8 cellular contexts compared by ENCODE assay signal in genomic region chr9:86098793-86099694, GRCh38. TPM values are rescaled to one million over a fixed set of nuclear protein-coding genes. Genes with fewer than 3 reads are reported as not detected.
DNase-seq lines count a peak whose midpoint lies in the region; ATAC-seq and TF ChIP-seq lines count a peak whose summit lies in the region.

A gene with protein sequence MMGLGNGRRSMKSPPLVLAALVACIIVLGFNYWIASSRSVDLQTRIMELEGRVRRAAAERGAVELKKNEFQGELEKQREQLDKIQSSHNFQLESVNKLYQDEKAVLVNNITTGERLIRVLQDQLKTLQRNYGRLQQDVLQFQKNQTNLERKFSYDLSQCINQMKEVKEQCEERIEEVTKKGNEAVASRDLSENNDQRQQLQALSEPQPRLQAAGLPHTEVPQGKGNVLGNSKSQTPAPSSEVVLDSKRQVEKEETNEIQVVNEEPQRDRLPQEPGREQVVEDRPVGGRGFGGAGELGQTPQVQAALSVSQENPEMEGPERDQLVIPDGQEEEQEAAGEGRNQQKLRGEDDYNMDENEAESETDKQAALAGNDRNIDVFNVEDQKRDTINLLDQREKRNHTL (minus strand): TSS chr9:86099558. CDS start chr9:86079320, 20,238 bp downstream.

- H3K27ac Mint-ChIP-seq in T-helper 2 cell treated with Interferon-gamma antibody and Interleukin-4, amounts not matched to agents 5 μg/mL and 100 μg/mL, for 36 hours = peak within 1 kb of the TSS; percentile 49
- H3K27ac Mint-ChIP-seq in stimulated activated naive B cell treated with anti-CD40 and anti-IgM and Interleukin-4, amounts not matched to agents 10 μg/mL and 1 μg/mL and 100 μg/mL, for 72 hours = peak within 1 kb of the TSS; percentile 73

- WGBS in ectodermal cell, 2 experiments = 0% methylated on average over 126 of the region's 126 CpGs
- 1 to 6% methylated on average over 26 to 91 of the region's 126 CpGs for WGBS in lower leg skin, 2 donors

- ATAC-seq in stimulated activated naive B cell treated with anti-CD40 and anti-IgM and Interleukin-4, amounts not matched to agents 10 μg/mL and 1 μg/mL and 100 μg/mL, for 72 hours (replicated peaks) = peak; percentile 67 to 75

- peaks cover 16% of the 10 kb centered on the region for H3K27me3 ChIP-seq in H7 (ENCODE audit: control insufficient read depth, insufficient read depth, low read length)
- peaks cover 18% of the 10 kb centered on the region for H3K27me3 ChIP-seq in ectodermal cell (ENCODE audit: control insufficient read depth, insufficient read depth, low read length, poor library complexity, severe bottlenecking)

- peaks cover 60% of the 10 kb centered on the region for H3K27me3 Mint-ChIP-seq in T-helper 2 cell treated with Interferon-gamma antibody and Interleukin-4, amounts not matched to agents 5 μg/mL and 100 μg/mL, for 36 hours (ENCODE audit: low read depth)
- peaks cover 29 to 37% of the 10 kb centered on the region in 2 donors for H3K27me3 Mint-ChIP-seq in stimulated activated naive B cell treated with anti-CD40 and anti-IgM and Interleukin-4, amounts not matched to agents 10 μg/mL and 1 μg/mL and 100 μg/mL, for 72 hours

- no peaks in the 10 kb centered on the region for H3K36me3 Mint-ChIP-seq in T-helper 2 cell treated with Interferon-gamma antibody and Interleukin-4, amounts not matched to agents 5 μg/mL and 100 μg/mL, for 36 hours (ENCODE audit: low read depth)
- H3K36me3 Mint-ChIP-seq in stimulated activated naive B cell treated with anti-CD40 and anti-IgM and Interleukin-4, amounts not matched to agents 10 μg/mL and 1 μg/mL and 100 μg/mL, for 72 hours = no peaks in the 10 kb centered on the region

- peaks cover 17% of the 10 kb centered on the region for H3K4me1 ChIP-seq in ectodermal cell (ENCODE audit: control insufficient read depth, insufficient read depth, low read length)

- H3K4me3 ChIP-seq in H7 (ENCODE audit: insufficient read depth, low read depth, low read length) = peak within 1 kb of the TSS; percentile 74
- H3K4me3 ChIP-seq in ectodermal cell (ENCODE audit: insufficient read depth, low read depth, low read length) = peak within 1 kb of the TSS; percentile 93
- H3K4me3 ChIP-seq in lower leg skin (ENCODE audit: low read depth, poor library complexity, severe bottlenecking) = peak within 1 kb of the TSS; percentile 44

- DNase-seq in NCI-H2107 (lab: John Stamatoyannopoulos, UW) (peak; percentile 38), NCI-H2107 treated with DMSO at 0.1 percent for 48 hours (lab: John Stamatoyannopoulos, UW; ENCODE audit: unreplicated experiment) (no peak), H7 (peak; percentile 91), lower leg skin (ENCODE audit: low spot score in 2 of 2) (peak in 1 of 2 donors; percentile 84)
- peak; percentile 54 for DNase-seq in T-helper 2 cell treated with Interferon-gamma antibody and Interleukin-4, amounts not matched to agents 5 μg/mL and 100 μg/mL, for 36 hours (ENCODE audit: low spot score)
- peak; percentile 24 for DNase-seq in stimulated activated naive B cell treated with anti-CD40 and anti-IgM and Interleukin-4, amounts not matched to agents 10 μg/mL and 1 μg/mL and 100 μg/mL, for 72 hours

- H3K9me3 ChIP-seq in ectodermal cell (ENCODE audit: control insufficient read depth, low read length) = no peaks in the 10 kb centered on the region

- TF ChIP-seq CTCF in LNCAP (IDR thresholded peaks at IDR 0.05) (0 out of 2 replicates have a peak, but pooled peaks have one; percentile 21), lower leg skin (IDR thresholded peaks at IDR 0.05) (no peak)

- peaks cover 10% of the 10 kb centered on the region for H3K4me1 Mint-ChIP-seq in T-helper 2 cell treated with Interferon-gamma antibody and Interleukin-4, amounts not matched to agents 5 μg/mL and 100 μg/mL, for 36 hours (ENCODE audit: low read depth)
- H3K4me1 Mint-ChIP-seq in stimulated activated naive B cell treated with anti-CD40 and anti-IgM and Interleukin-4, amounts not matched to agents 10 μg/mL and 1 μg/mL and 100 μg/mL, for 72 hours = peaks cover 10 to 11% of the 10 kb centered on the region in 2 donors

- peak within 1 kb of the TSS; percentile 83 for H3K4me3 Mint-ChIP-seq in T-helper 2 cell treated with Interferon-gamma antibody and Interleukin-4, amounts not matched to agents 5 μg/mL and 100 μg/mL, for 36 hours
- peak within 1 kb of the TSS; percentile 84 to 86 for H3K4me3 Mint-ChIP-seq in stimulated activated naive B cell treated with anti-CD40 and anti-IgM and Interleukin-4, amounts not matched to agents 10 μg/mL and 1 μg/mL and 100 μg/mL, for 72 hours

- H3K9me3 Mint-ChIP-seq in T-helper 2 cell treated with Interferon-gamma antibody and Interleukin-4, amounts not matched to agents 5 μg/mL and 100 μg/mL, for 36 hours = no peaks in the 10 kb centered on the region
- no peaks in the 10 kb centered on the region for H3K9me3 Mint-ChIP-seq in stimulated activated naive B cell treated with anti-CD40 and anti-IgM and Interleukin-4, amounts not matched to agents 10 μg/mL and 1 μg/mL and 100 μg/mL, for 72 hours

- intact Hi-C loops in lower leg skin (cut with DNase I; ENCODE audit: low total_unique reads) = no loop called here

- no peak within 1 kb of the TSS for H3K27ac ChIP-seq in ectodermal cell (ENCODE audit: insufficient read depth, low read depth, low read length, poor library complexity, severe bottlenecking)

- H3K36me3 ChIP-seq in H7 (replicated peaks; ENCODE audit: control insufficient read depth, insufficient read depth, low read length) (no peaks in the 10 kb centered on the region), ectodermal cell (ENCODE audit: control insufficient read depth, insufficient read depth, low read length) (no peaks in the 10 kb centered on the region)

- TF ChIP-seq POLR2A in lower leg skin (IDR thresholded peaks at IDR 0.05) = no peak

RNA-seq across cellular contexts. Expression of the gene that starts here (rescaled TPM):
- total RNA-seq in H7 (2014; rRNA removed; shearing (Covaris generic)) = 24.3 and 31.5 TPM in 2 replicates
- polyA plus RNA-seq in ectodermal cell (2013, experiment 1 of 4) = 130 TPM
- 133 TPM for polyA plus RNA-seq in ectodermal cell (2013, experiment 2 of 4)
- 98.2 TPM for polyA plus RNA-seq in ectodermal cell (2013, experiment 3 of 4)
- polyA plus RNA-seq in ectodermal cell (2013, experiment 4 of 4) = 115 TPM
- 10 to 100 TPM in 1 of 4 donors, 1 to 10 TPM in 3; 4.6 to 11.1 (median 7.1) TPM for total RNA-seq in lower leg skin
